Comparison of ENCODE assay signal across 20 cellular contexts in the genomic region with DNA sequence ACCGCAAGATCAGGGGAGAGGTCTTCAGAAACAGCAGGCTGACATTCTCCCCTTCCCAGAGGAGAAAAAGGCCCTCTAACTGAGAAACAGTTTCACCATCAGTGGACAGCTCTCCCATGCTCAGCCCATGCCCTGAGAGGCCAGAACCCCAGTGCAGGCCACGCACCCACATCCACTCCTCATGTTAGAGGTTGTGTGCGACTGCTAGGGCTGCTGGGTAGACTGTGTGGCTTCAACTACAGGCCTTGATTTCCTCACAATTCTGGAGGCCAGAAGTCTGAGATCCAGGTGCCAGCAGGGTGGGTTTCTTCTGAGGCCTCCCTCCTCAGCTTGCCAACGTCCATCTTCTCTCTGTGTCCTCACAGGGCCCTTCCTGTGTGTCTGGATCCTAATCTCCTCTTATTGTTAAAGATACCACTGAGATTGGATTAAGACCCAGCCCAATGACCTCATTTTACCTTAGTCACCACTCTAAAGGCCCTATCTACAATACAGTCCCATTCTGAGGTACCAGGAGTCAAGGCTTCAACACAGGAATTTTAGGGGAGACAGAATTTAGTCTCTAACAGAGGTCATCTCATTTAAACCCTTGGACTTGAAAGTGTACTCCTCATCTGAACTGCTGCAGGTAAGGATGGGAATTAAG.
DNase-seq lines count a peak whose midpoint lies in the region; ATAC-seq and TF ChIP-seq lines count a peak whose summit lies in the region.
"Had no signal": no experiment of that assay in that cellular context is flagged by ENCODE, and none has a peak within 500 bp of the region (broad histone marks: within the 10 kb centered on the region; RNA-seq: fewer than 3 reads in every experiment).

No MANE protein-coding gene starts in this region.

- DNase-seq in activated CD8-positive, alpha-beta memory T cell treated with anti-CD3 and anti-CD28 coated beads, Interleukin-2, amount 10 ng/mL, durations not matched to agents 7 days and 5 days: peak; percentile 22
- no peak for DNase-seq in activated CD8-positive, alpha-beta memory T cell treated with anti-CD3 and anti-CD28 coated beads for 24 hours
- DNase-seq in ascending aorta (ENCODE audit: low spot score in 2 of 2) (no peak), fibroblast of the aortic adventitia (ENCODE audit: low read depth) (peak; percentile 34), tibial artery (no peak)
- no peak for DNase-seq in stimulated activated CD4-positive, alpha-beta T cell treated with anti-CD3 and anti-CD28 coated beads, Interleukin-2, amount 100 ng/mL, for 48 hours
- DNase-seq: glutamatergic neuron; NCI-H2029; NCI-H446 treated with DMSO at 0.1 percent for 48 hours; occipital lobe; stimulated activated naive B cell treated with anti-CD40 and anti-IgM and Interleukin-4, amounts not matched to agents 10 μg/mL and 1 μg/mL and 100 μg/mL, for 72 hours; T-helper 9 cell had no signal

- ATAC-seq in activated CD8-positive, alpha-beta memory T cell treated with anti-CD3 and anti-CD28 coated beads, Interleukin-2, amount 10 ng/mL, durations not matched to agents 7 days and 5 days: no peak
- ATAC-seq in GM21381 (IDR thresholded peaks at IDR 0.05; ENCODE audit: unreplicated experiment) (no peak), GM18498 (IDR thresholded peaks at IDR 0.05; ENCODE audit: unreplicated experiment) (no peak)
- ATAC-seq: activated T-helper 17 cell treated with anti-CD3 and anti-CD28 coated beads, Interleukin-2, amount 50 U/mL, for 72 hours; HCT116; right cardiac atrium; stimulated activated naive B cell treated with anti-CD40 and anti-IgM and Interleukin-4, amounts not matched to agents 10 μg/mL and 1 μg/mL and 100 μg/mL, for 72 hours had no signal

- H3K36me3 ChIP-seq in ascending aorta (no peaks in the 10 kb centered on the region), tibial artery (no peaks in the 10 kb centered on the region)
- H3K36me3 ChIP-seq: BLaER1, esophagus muscularis mucosa, tibial nerve had no signal

- H3K4me1 Mint-ChIP-seq in activated CD8-positive, alpha-beta memory T cell treated with anti-CD3 and anti-CD28 coated beads, Interleukin-2, amount 10 ng/mL, durations not matched to agents 7 days and 5 days: peaks cover 23% of the 10 kb centered on the region

- TF ChIP-seq CTCF in ascending aorta (IDR thresholded peaks at IDR 0.05) (no peak), fibroblast of the aortic adventitia (IDR thresholded peaks at IDR 0.05; ENCODE audit: insufficient read depth, low read length) (no peak), tibial artery (IDR thresholded peaks at IDR 0.05) (no peak)

- no peaks in the 10 kb centered on the region for H3K36me3 Mint-ChIP-seq in activated CD8-positive, alpha-beta memory T cell treated with anti-CD3 and anti-CD28 coated beads, Interleukin-2, amount 10 ng/mL, durations not matched to agents 7 days and 5 days

- H3K27me3 ChIP-seq in ascending aorta (no peaks in the 10 kb centered on the region), tibial artery (no peaks in the 10 kb centered on the region)
- H3K27me3 ChIP-seq: BLaER1, esophagus muscularis mucosa, tibial nerve had no signal

- H3K27ac ChIP-seq in ascending aorta (peak overlapping the region; percentile 93 to 96), tibial artery (peak overlapping the region; percentile 90 to 91)
- H3K27ac ChIP-seq: BLaER1 had no signal

- H3K9me3 Mint-ChIP-seq in activated CD8-positive, alpha-beta memory T cell treated with anti-CD3 and anti-CD28 coated beads, Interleukin-2, amount 10 ng/mL, durations not matched to agents 7 days and 5 days (ENCODE audit: low read depth): no peaks in the 10 kb centered on the region
- H3K9me3 Mint-ChIP-seq: activated T-helper 17 cell treated with anti-CD3 and anti-CD28 coated beads, Interleukin-2, amount 50 U/mL, for 72 hours; stimulated activated naive B cell treated with anti-CD40 and anti-IgM and Interleukin-4, amounts not matched to agents 10 μg/mL and 1 μg/mL and 100 μg/mL, for 72 hours had no signal

- H3K9me3 ChIP-seq in ascending aorta (no peaks in the 10 kb centered on the region), tibial artery (no peaks in the 10 kb centered on the region)
- H3K9me3 ChIP-seq: BLaER1, esophagus muscularis mucosa, tibial nerve had no signal

- H3K4me1 ChIP-seq in ascending aorta: peaks cover 25 to 82% of the 10 kb centered on the region in 2 donors
- H3K4me1 ChIP-seq in tibial artery: peaks cover 0 to 95% (median 49%) of the 10 kb centered on the region in 4 donors

- intact Hi-C loops in ascending aorta (cut with DNase I) (loop anchor here (5.0 to 10.0 kb wide), 2 partner anchors 468 to 1901 kb away; a partner anchor contains a TSS), tibial artery (cut with DNase I; ENCODE audit: low total_unique reads) (no loop called here)

- no peak overlapping the region for H3K4me3 Mint-ChIP-seq in activated CD8-positive, alpha-beta memory T cell treated with anti-CD3 and anti-CD28 coated beads, Interleukin-2, amount 10 ng/mL, durations not matched to agents 7 days and 5 days
- H3K4me3 Mint-ChIP-seq: activated T-helper 17 cell treated with anti-CD3 and anti-CD28 coated beads, Interleukin-2, amount 50 U/mL, for 72 hours; stimulated activated naive B cell treated with anti-CD40 and anti-IgM and Interleukin-4, amounts not matched to agents 10 μg/mL and 1 μg/mL and 100 μg/mL, for 72 hours had no signal

- H3K4me3 ChIP-seq in ascending aorta: no peak overlapping the region
- H3K4me3 ChIP-seq in fibroblast of the aortic adventitia (ENCODE audit: low read depth, low read length): no peak overlapping the region
- H3K4me3 ChIP-seq in tibial artery: no peak overlapping the region
- H3K4me3 ChIP-seq: BLaER1, esophagus muscularis mucosa, tibial nerve had no signal

- H3K27ac Mint-ChIP-seq in activated CD8-positive, alpha-beta memory T cell treated with anti-CD3 and anti-CD28 coated beads, Interleukin-2, amount 10 ng/mL, durations not matched to agents 7 days and 5 days: no peak overlapping the region
- H3K27ac Mint-ChIP-seq: stimulated activated naive B cell treated with anti-CD40 and anti-IgM and Interleukin-4, amounts not matched to agents 10 μg/mL and 1 μg/mL and 100 μg/mL, for 72 hours had no signal

- peaks cover 12% of the 10 kb centered on the region for H3K27me3 Mint-ChIP-seq in activated CD8-positive, alpha-beta memory T cell treated with anti-CD3 and anti-CD28 coated beads, Interleukin-2, amount 10 ng/mL, durations not matched to agents 7 days and 5 days
- H3K27me3 Mint-ChIP-seq: activated T-helper 17 cell treated with anti-CD3 and anti-CD28 coated beads, Interleukin-2, amount 50 U/mL, for 72 hours had no signal

- CTCF ChIA-PET in activated CD8-positive, alpha-beta memory T cell treated with anti-CD3 and anti-CD28 coated beads, Interleukin-2, amount 10 ng/mL, durations not matched to agents 7 days and 5 days (lab: Charles Lee): no interaction called here

Comparison
In these comparisons a context has a peak if more than half of its experiments do, and no peak if none do; other contexts are left out.
1. DNase-seq: peak in activated CD8-positive, alpha-beta memory T cell treated with anti-CD3 and anti-CD28 coated beads, Interleukin-2, amount 10 ng/mL, durations not matched to agents 7 days and 5 days (single experiment) and fibroblast of the aortic adventitia (single experiment); none in activated CD8-positive, alpha-beta memory T cell treated with anti-CD3 and anti-CD28 coated beads for 24 hours (single experiment), ascending aorta (0 of 2), tibial artery (0 of 2) and stimulated activated CD4-positive, alpha-beta T cell treated with anti-CD3 and anti-CD28 coated beads, Interleukin-2, amount 100 ng/mL, for 48 hours (0 of 2).